Comparison of ENCODE assay signal across 14 cellular contexts in the genomic region with DNA sequence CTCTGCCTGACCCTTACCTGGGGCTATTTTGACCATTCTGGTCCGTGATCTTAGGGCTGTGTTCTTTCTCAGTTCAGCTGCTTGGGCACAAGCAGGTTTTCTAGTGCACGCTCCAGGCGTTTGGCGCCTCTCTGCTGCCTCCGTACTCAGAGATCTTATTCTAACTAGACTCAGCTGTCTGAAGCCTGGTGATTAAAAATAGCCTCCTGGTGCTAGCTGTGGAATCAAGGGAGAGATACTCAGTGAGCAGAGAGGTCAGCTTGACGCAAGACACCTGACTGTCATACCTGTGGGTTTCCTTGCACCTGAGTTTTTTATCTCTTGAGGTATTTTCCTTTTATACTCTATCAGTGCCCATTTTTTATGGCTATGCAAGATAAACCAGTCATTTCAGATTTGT.
DNase-seq lines count a peak whose midpoint lies in the region; ATAC-seq and TF ChIP-seq lines count a peak whose summit lies in the region.
"Had no signal": no experiment of that assay in that cellular context is flagged by ENCODE, and none has a peak within 500 bp of the region (broad histone marks: within the 10 kb centered on the region; RNA-seq: fewer than 3 reads in every experiment).

No MANE protein-coding gene starts in this region.

- H4K8ac ChIP-seq in mesenchymal stem cell (ENCODE audit: low read length), result no peak overlapping the region

- H2AK5ac ChIP-seq in mesenchymal stem cell (ENCODE audit: low read length, severe bottlenecking), result peak overlapping the region; percentile 94

- no peak overlapping the region for H2BK5ac ChIP-seq in mesenchymal stem cell (ENCODE audit: low read depth, low read length, poor library complexity, severe bottlenecking)

- H3K9me2 ChIP-seq in MM.1S (replicated peaks; ENCODE audit: insufficient read depth, low read length), result no peaks in the 10 kb centered on the region

- no peak overlapping the region for H2BK12ac ChIP-seq in mesenchymal stem cell (ENCODE audit: low read length in 2 of 2)

- no peak overlapping the region for H2BK120ac ChIP-seq in mesenchymal stem cell (ENCODE audit: low read depth, low read length)

- WGBS in mesenchymal stem cell, result 95% methylated on average over 6 of the region's 6 CpGs
- 66% methylated on average over 6 of the region's 6 CpGs for WGBS in smooth muscle cell (ENCODE audit: low lambda C conversion rate)
- WGBS in tibial nerve, 2 donors, result 85 to 89% methylated on average over 6 of the region's 6 CpGs

- H3K79me2 ChIP-seq in smooth muscle cell (ENCODE audit: low read depth), result peaks cover 37% of the 10 kb centered on the region
- H3K79me2 ChIP-seq in MM.1S (ENCODE audit: low read length), result 0 out of 2 replicates have a peak, but pooled peaks cover 3% of the 10 kb centered on the region

- peaks cover 24% of the 10 kb centered on the region for H3K4me1 ChIP-seq in mesenchymal stem cell (ENCODE audit: control insufficient read depth, insufficient read depth, low read depth, low read length)
- H3K4me1 ChIP-seq in smooth muscle cell (ENCODE audit: low read depth), result peaks cover 47% of the 10 kb centered on the region
- peaks cover 7% of the 10 kb centered on the region; the same call in 1 of the 2 replicates for H3K4me1 ChIP-seq in MM.1S (ENCODE audit: low read length)
- H3K4me1 ChIP-seq in tibial nerve, result peaks cover 0 to 21% (median 6%) of the 10 kb centered on the region in 4 donors

- peak overlapping the region in 1 of 2 experiments; percentile 11 for H3K18ac ChIP-seq in mesenchymal stem cell (ENCODE audit: low read depth in 1 of 2, low read length in 2 of 2)

- no peak overlapping the region for H4K91ac ChIP-seq in mesenchymal stem cell (ENCODE audit: low read length)

- TF ChIP-seq CTCF in smooth muscle cell (IDR thresholded peaks at IDR 0.05; ENCODE audit: borderline replicate concordance, insufficient read depth, poor library complexity, severe bottlenecking) (no peak), MM.1S (IDR thresholded peaks at IDR 0.05; ENCODE audit: low read length) (no peak), tibial nerve (IDR thresholded peaks at IDR 0.05) (no peak)

- no peak for TF ChIP-seq POLR2A in tibial nerve (IDR thresholded peaks at IDR 0.05)

- H2AFZ ChIP-seq in mesenchymal stem cell (ENCODE audit: low read depth, low read length), result no peak overlapping the region
- no peak overlapping the region for H2AFZ ChIP-seq in smooth muscle cell (ENCODE audit: low read depth)
- no peak overlapping the region for H2AFZ ChIP-seq in MM.1S (ENCODE audit: low read length)

- no peaks in the 10 kb centered on the region for H3K27me3 ChIP-seq in mesenchymal stem cell (ENCODE audit: control insufficient read depth in 1 of 2, insufficient read depth in 1 of 2, low read length in 2 of 2)
- H3K27me3 ChIP-seq in smooth muscle cell (ENCODE audit: low read depth), result no peaks in the 10 kb centered on the region
- H3K27me3 ChIP-seq in MM.1S (replicated peaks; ENCODE audit: insufficient read depth, low read length), result no peaks in the 10 kb centered on the region
- no peaks in the 10 kb centered on the region for H3K27me3 ChIP-seq in tibial nerve

- H3F3A ChIP-seq in smooth muscle cell (ENCODE audit: low read depth), result peaks cover 23% of the 10 kb centered on the region
- H3F3A ChIP-seq in MM.1S (ENCODE audit: insufficient read depth, low read length), result no peaks in the 10 kb centered on the region

- peaks cover 5% of the 10 kb centered on the region for H4K20me1 ChIP-seq in smooth muscle cell (ENCODE audit: low read depth)
- H4K20me1 ChIP-seq in MM.1S (ENCODE audit: insufficient read depth, low read length), result no peaks in the 10 kb centered on the region

- no peak overlapping the region for H3K23ac ChIP-seq in mesenchymal stem cell (ENCODE audit: low read length in 2 of 2)

- H3K4me3 ChIP-seq in mesenchymal stem cell (ENCODE audit: insufficient read depth in 1 of 2, low read depth in 1 of 2, low read length in 2 of 2), result no peak overlapping the region
- H3K4me3 ChIP-seq in smooth muscle cell, result no peak overlapping the region
- no peak overlapping the region for H3K4me3 ChIP-seq in MM.1S (ENCODE audit: low read length)
- H3K4me3 ChIP-seq in tibial nerve, result no peak overlapping the region

- no peak for ATAC-seq in HG03521 (IDR thresholded peaks at IDR 0.05; ENCODE audit: unreplicated experiment)
- ATAC-seq: T-cell had no signal

- peak; percentile 72 for DNase-seq in HT-29 (ENCODE audit: low spot score)
- no peak for DNase-seq in mesenchymal stem cell
- no peak for DNase-seq in smooth muscle cell (lab: John Stamatoyannopoulos, UW; ENCODE audit: unreplicated experiment)
- DNase-seq in MM.1S, result no peak
- no peak for DNase-seq in tibial nerve (ENCODE audit: low spot score in 2 of 2)
- DNase-seq in central memory CD4-positive, alpha-beta T cell, result no peak
- DNase-seq: activated CD4-positive, alpha-beta T cell treated with anti-CD3 and anti-CD28 coated beads for 1 hour; activated T-cell treated with anti-CD3 and anti-CD28 coated beads for 4 hours; erythroblast; naive B cell; NCI-H2081 treated with DMSO at 0.1 percent for 48 hours; T-cell had no signal

- H3K27ac ChIP-seq in cingulate gyrus (ENCODE audit: low read depth, low read length), result peak overlapping the region; percentile 80
- peak overlapping the region; percentile 97 for H3K27ac ChIP-seq in mesenchymal stem cell (ENCODE audit: low read length, poor library complexity, severe bottlenecking)
- peak overlapping the region; percentile 86 for H3K27ac ChIP-seq in smooth muscle cell (ENCODE audit: low read depth)
- no peak overlapping the region for H3K27ac ChIP-seq in MM.1S (ENCODE audit: low read length)
- no peak overlapping the region for H3K27ac ChIP-seq in tibial nerve

- no peak for TF ChIP-seq EP300 in tibial nerve (IDR thresholded peaks at IDR 0.05)

- H3K14ac ChIP-seq in mesenchymal stem cell (ENCODE audit: low read length in 2 of 2), result no peak overlapping the region

- H3K36me3 ChIP-seq in mesenchymal stem cell (ENCODE audit: control insufficient read depth in 1 of 2, insufficient read depth in 2 of 2, low read depth in 1 of 2, low read length in 2 of 2), result peaks cover 0 to 3% of the 10 kb centered on the region in 2 experiments
- no peaks in the 10 kb centered on the region for H3K36me3 ChIP-seq in smooth muscle cell (ENCODE audit: low read depth)
- no peaks in the 10 kb centered on the region for H3K36me3 ChIP-seq in MM.1S (replicated peaks; ENCODE audit: insufficient read depth, low read length)
- no peaks in the 10 kb centered on the region for H3K36me3 ChIP-seq in tibial nerve

- H3K9ac ChIP-seq in mesenchymal stem cell (ENCODE audit: low read length), result no peak overlapping the region
- H3K9ac ChIP-seq in smooth muscle cell (ENCODE audit: low read depth), result no peak overlapping the region
- H3K9ac ChIP-seq in MM.1S (ENCODE audit: low read length), result no peak overlapping the region

- peak overlapping the region; percentile 37 for H3K4me2 ChIP-seq in mesenchymal stem cell (ENCODE audit: low read length, poor library complexity, severe bottlenecking)
- peak overlapping the region; percentile 50 for H3K4me2 ChIP-seq in smooth muscle cell
- no peak overlapping the region for H3K4me2 ChIP-seq in MM.1S (ENCODE audit: low read depth, low read length)

- peak overlapping the region; percentile 44 for H2BK15ac ChIP-seq in mesenchymal stem cell (ENCODE audit: low read depth, poor library complexity, severe bottlenecking)

- H3K4ac ChIP-seq in mesenchymal stem cell (ENCODE audit: low read depth in 1 of 2, low read length in 2 of 2), result peak overlapping the region in 1 of 2 experiments; percentile 53

- H3K9me3 ChIP-seq in mesenchymal stem cell (ENCODE audit: control insufficient read depth, low read length) (no peaks in the 10 kb centered on the region), smooth muscle cell (replicated peaks; ENCODE audit: low read depth) (no peaks in the 10 kb centered on the region), MM.1S (replicated peaks; ENCODE audit: insufficient read depth, low read length) (no peaks in the 10 kb centered on the region), tibial nerve (no peaks in the 10 kb centered on the region)

- peaks cover 34% of the 10 kb centered on the region for H3K79me1 ChIP-seq in mesenchymal stem cell (replicated peaks; ENCODE audit: low read length, poor library complexity, severe bottlenecking)

Comparison
In these comparisons a context has a peak if more than half of its experiments do, and no peak if none do; other contexts are left out.
1. H3K27ac ChIP-seq: peak in cingulate gyrus (single experiment), mesenchymal stem cell (single experiment) and smooth muscle cell (single experiment); none in MM.1S (single experiment) and tibial nerve (0 of 4).